In the genomic region with DNA sequence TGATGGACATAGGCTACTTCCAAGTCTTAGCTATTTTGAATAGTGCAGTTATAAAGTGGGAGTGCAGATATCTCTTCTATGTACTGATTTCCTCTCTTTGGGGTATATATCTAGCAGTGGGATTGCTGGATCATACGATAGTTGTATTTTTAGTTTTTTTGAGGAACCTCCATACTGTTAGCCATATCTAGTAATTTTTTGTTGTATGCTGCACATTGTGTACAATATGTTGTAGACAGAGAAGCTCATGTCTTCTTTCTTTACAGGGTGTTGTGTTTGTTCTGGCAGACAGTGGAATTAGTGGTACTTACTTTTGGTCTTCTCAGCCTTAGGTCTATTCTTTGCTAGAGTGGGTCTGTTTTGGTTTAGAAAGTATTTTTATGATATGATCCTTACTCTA, we compare ENCODE assay signal across 24 cellular contexts.
"Had no signal": no experiment of that assay in that cellular context is flagged by ENCODE, and none has a peak within 500 bp of the region (broad histone marks: within the 10 kb centered on the region; RNA-seq: fewer than 3 reads in every experiment).

No MANE protein-coding gene starts in this region.

- H3K4me3 ChIP-seq: stomach, suprapubic skin, testis, thoracic aorta, thyroid gland, tibial artery, tibial nerve, transverse colon, upper lobe of left lung, upper lobe of right lung, uterus, vagina had no signal

- H3K4me1 ChIP-seq: stomach, suprapubic skin, testis, thyroid gland, tibial artery, tibial nerve, transverse colon, upper lobe of left lung, upper lobe of right lung, uterus, vagina had no signal

- H3K36me3 ChIP-seq: stomach, suprapubic skin, thoracic aorta, thyroid gland, tibial artery, tibial nerve, transverse colon, upper lobe of left lung, upper lobe of right lung, uterus, vagina had no signal

- H3K9me3 ChIP-seq: suprapubic skin, testis, thyroid gland, upper lobe of left lung, upper lobe of right lung, uterus, vagina had no signal

- H3K27ac ChIP-seq: stomach, suprapubic skin, testis, thoracic aorta, thyroid gland, tibial artery, tibial nerve, transverse colon, upper lobe of left lung, upper lobe of right lung, uterus, vagina had no signal

- DNase-seq: stimulated activated CD4-positive, alpha-beta T cell treated with anti-CD3 and anti-CD28 coated beads, Interleukin-2, amount 100 ng/mL, for 48 hours; stimulated activated CD4-positive, alpha-beta T cell treated with anti-CD3 and anti-CD28 coated beads, Interleukin-4, amount 100 ng/mL, for 1 hour; stimulated activated CD4-positive, alpha-beta T cell treated with anti-CD3 and anti-CD28 coated beads, Interleukin-4, amount 100 ng/mL, for 24 hours; stimulated activated CD4-positive, alpha-beta T cell treated with anti-CD3 and anti-CD28 coated beads, Interleukin-4, amount 100 ng/mL, for 4 hours; stimulated activated CD8-positive, alpha-beta memory T cell treated with anti-CD3 and anti-CD28 coated beads, Interleukin-4, amount 100 ng/mL, for 48 hours; stimulated activated naive B cell treated with anti-CD40 and anti-IgM and Interleukin-4, amounts not matched to agents 10 μg/mL and 1 μg/mL and 100 μg/mL, for 72 hours; stimulated activated naive CD4-positive, alpha-beta T cell; stimulated activated naive CD4-positive, alpha-beta T cell treated with Interleukin-2 at 50 U/mL for 16 hours; stimulated activated naive CD8-positive, alpha-beta T cell treated with anti-CD3 and anti-CD28 coated beads, Interleukin-15, amount 100 ng/mL, for 72 hours; stimulated activated naive CD8-positive, alpha-beta T cell treated with anti-CD3 and anti-CD28 coated beads, Interleukin-15, Interleukin-2, amounts not matched to agents 100 U/mL and 50 U/mL, for 24 hours; stomach; substantia nigra; testis; thyroid gland; tibial artery; transverse colon; trophoblast cell; upper lobe of left lung; upper lobe of right lung; uterus had no signal
